Comparison of ENCODE assay signal across 22 cellular contexts in the genomic region with DNA sequence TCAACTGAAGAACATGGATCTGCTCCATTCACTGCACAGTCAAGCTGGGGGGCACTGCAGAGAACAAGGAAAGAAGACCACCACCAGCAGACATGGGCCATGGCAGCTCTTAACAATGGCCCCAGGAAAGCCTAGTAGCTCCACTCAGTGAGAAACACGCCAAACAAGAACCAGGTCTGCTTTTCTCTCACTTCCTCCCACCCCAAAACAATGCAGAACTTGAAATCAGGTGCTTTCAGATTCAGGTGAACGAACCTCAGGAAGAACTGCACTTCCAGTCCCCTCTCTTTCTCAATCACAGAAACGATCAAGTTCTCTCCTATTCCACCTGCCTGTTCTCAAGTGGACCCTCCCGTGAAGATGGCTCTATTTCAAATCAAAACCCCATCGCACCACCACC.
DNase-seq lines count a peak whose midpoint lies in the region; ATAC-seq, FAIRE-seq and TF ChIP-seq lines count a peak whose summit lies in the region.
"Had no signal": no experiment of that assay in that cellular context is flagged by ENCODE, and none has a peak within 500 bp of the region (broad histone marks: within the 10 kb centered on the region; RNA-seq: fewer than 3 reads in every experiment).

No MANE protein-coding gene starts in this region.

- H2AFZ ChIP-seq in MM.1S (ENCODE audit: low read length) (no peak overlapping the region; the same call in 1 of the 2 replicates), GM12878 (ENCODE audit: control insufficient read depth, low read depth, low read length) (no peak overlapping the region)

- no peaks in the 10 kb centered on the region for H3K9me3 Mint-ChIP-seq in activated T-cell treated with anti-CD3 and anti-CD28 coated beads, Interleukin-2, amount 50 U/mL, for 24 hours
- H3K9me3 Mint-ChIP-seq: CD8-positive, alpha-beta T cell had no signal

- H4K20me1 ChIP-seq in MM.1S (ENCODE audit: insufficient read depth, low read length) (no peaks in the 10 kb centered on the region), GM12878 (ENCODE audit: control insufficient read depth, insufficient read depth) (no peaks in the 10 kb centered on the region)
- H4K20me1 ChIP-seq: BLaER1 had no signal

- in situ Hi-C loops in GM12878 (cut with MboI) = no loop called here

- H3K27me3 Mint-ChIP-seq in activated T-cell treated with anti-CD3 and anti-CD28 coated beads, Interleukin-2, amount 50 U/mL, for 24 hours = no peaks in the 10 kb centered on the region
- H3K27me3 Mint-ChIP-seq: CD4-positive, CD25-positive, alpha-beta regulatory T cell had no signal

- H3K4me1 Mint-ChIP-seq in activated T-cell treated with anti-CD3 and anti-CD28 coated beads, Interleukin-2, amount 50 U/mL, for 24 hours (ENCODE audit: low read depth) = no peaks in the 10 kb centered on the region
- H3K4me1 Mint-ChIP-seq: CD14-positive monocyte; CD4-positive, CD25-positive, alpha-beta regulatory T cell had no signal

- CTCF ChIA-PET in GM12878 (lab: Yijun Ruan, JAX) = interaction anchor here (0.7 kb wide), 1 partner anchor 147 kb away, joined by 3 read pairs; no protein-coding TSS in a partner anchor

- DNase-seq in NCI-H2029 treated with DMSO at 0.1 percent for 48 hours (lab: John Stamatoyannopoulos, UW) (peak; percentile 16), NCI-H2029 (lab: John Stamatoyannopoulos, UW) (no peak), GM12891 (ENCODE audit: insufficient read length, low spot score) (no peak), MM.1S (no peak), GM12878 (ENCODE audit: low read depth, low spot score) (no peak)
- DNase-seq in activated T-cell treated with anti-CD3 and anti-CD28 coated beads, Interleukin-2, amount 50 U/mL, for 24 hours = no peak
- DNase-seq: 8988T; ACHN; BE2C; C1 segment of cervical spinal cord; Caco-2; Calu3; CD4-positive, CD25-positive, alpha-beta regulatory T cell; CD8-positive, alpha-beta T cell; GF-D8 had no signal

- no peaks in the 10 kb centered on the region for H3F3A ChIP-seq in MM.1S (ENCODE audit: insufficient read depth, low read length)

- no peak overlapping the region for H3K27ac Mint-ChIP-seq in activated T-cell treated with anti-CD3 and anti-CD28 coated beads, Interleukin-2, amount 50 U/mL, for 24 hours
- H3K27ac Mint-ChIP-seq: CD8-positive, alpha-beta T cell had no signal

- H3K79me2 ChIP-seq in MM.1S (ENCODE audit: low read length) (no peaks in the 10 kb centered on the region), GM12878 (ENCODE audit: control insufficient read depth, insufficient read depth, low read length) (no peaks in the 10 kb centered on the region)

- H3K27ac ChIP-seq in MM.1S (ENCODE audit: low read length) = no peak overlapping the region
- no peak overlapping the region for H3K27ac ChIP-seq in GM12878 (ENCODE audit: control insufficient read depth, insufficient read depth)
- H3K27ac ChIP-seq: BLaER1 had no signal

- RAD21 ChIA-PET in GM12878 (lab: Charles Lee; ENCODE audit: unreplicated experiment) = interaction anchor here (1.7 kb wide), 1 partner anchor 57 kb away, joined by 4 read pairs; no protein-coding TSS in a partner anchor

- no peak overlapping the region for H3K4me3 ChIP-seq in MM.1S (ENCODE audit: low read length)
- no peak overlapping the region for H3K4me3 ChIP-seq in GM12878
- H3K4me3 ChIP-seq: BLaER1 had no signal

- H3K9me3 ChIP-seq in MM.1S (replicated peaks; ENCODE audit: insufficient read depth, low read length) (no peaks in the 10 kb centered on the region), GM12878 (replicated peaks; ENCODE audit: control insufficient read depth, insufficient read depth, low read length) (no peaks in the 10 kb centered on the region)
- H3K9me3 ChIP-seq: BE2C, BLaER1, Caco-2 had no signal

- no peak for TF ChIP-seq POLR2A in GM12891 (IDR thresholded peaks at IDR 0.05; ENCODE audit: low read depth, low read length)
- TF ChIP-seq POLR2A in GM12878 (IDR thresholded peaks at IDR 0.05; ENCODE audit: low read depth, low read length) = no peak

- BruUV-seq in GM12878 (replicated peaks; lab: Mats Ljungman, UMichigan) = no TSS peak

- no peaks in the 10 kb centered on the region for H3K9me2 ChIP-seq in MM.1S (replicated peaks; ENCODE audit: insufficient read depth, low read length)

- TF ChIP-seq CTCF in MM.1S (IDR thresholded peaks at IDR 0.05; ENCODE audit: low read length) (no peak), GM12878 (IDR thresholded peaks at IDR 0.05 in 2 of 3, conservative IDR thresholded peaks at IDR 0.05 in 1 of 3; ENCODE audit: control insufficient read depth in 2 of 3, extremely low read depth in 1 of 3, insufficient read depth in 1 of 3, low read depth in 3 of 3, low read length in 3 of 3) (no peak)

- no peaks in the 10 kb centered on the region for H3K36me3 Mint-ChIP-seq in activated T-cell treated with anti-CD3 and anti-CD28 coated beads, Interleukin-2, amount 50 U/mL, for 24 hours (ENCODE audit: low read depth)
- H3K36me3 Mint-ChIP-seq: CD14-positive monocyte; CD4-positive, CD25-positive, alpha-beta regulatory T cell; CD8-positive, alpha-beta T cell had no signal

- H3K9ac ChIP-seq in MM.1S (ENCODE audit: low read length) (no peak overlapping the region), GM12878 (ENCODE audit: control insufficient read depth, insufficient read depth, low read length) (no peak overlapping the region)
- H3K9ac ChIP-seq: BLaER1 had no signal

- H3K27me3 ChIP-seq in MM.1S (replicated peaks; ENCODE audit: insufficient read depth, low read length) = no peaks in the 10 kb centered on the region
- H3K27me3 ChIP-seq in GM12878 (replicated peaks in 1 of 2; ENCODE audit: control insufficient read depth in 2 of 2, insufficient read depth in 2 of 2, low read length in 1 of 2) = no peaks in the 10 kb centered on the region
- H3K27me3 ChIP-seq: BE2C, BLaER1 had no signal

- 19% methylated on average over 5 of the region's 5 CpGs for WGBS in GM12878 (ENCODE audit: insufficient coverage, insufficient replicate concordance, low lambda C conversion rate, missing lambda C conversion rate)

- no peak for TF ChIP-seq EP300 in GM12878 (IDR thresholded peaks at IDR 0.05; ENCODE audit: borderline replicate concordance in 1 of 2, control insufficient read depth in 1 of 2, low read depth in 2 of 2, low read length in 2 of 2)

- H3K4me2 ChIP-seq in MM.1S (ENCODE audit: low read depth, low read length) = 0 out of 2 replicates have a peak overlapping the region, but pooled peaks have one; percentile 9
- no peak overlapping the region for H3K4me2 ChIP-seq in GM12878 (ENCODE audit: control insufficient read depth, insufficient read depth)
- H3K4me2 ChIP-seq: BLaER1 had no signal

- peak; percentile 43 for ATAC-seq in GM12878
- no peak for ATAC-seq in HG03354 (IDR thresholded peaks at IDR 0.05; ENCODE audit: poor library complexity, severe bottlenecking, unreplicated experiment)
- ATAC-seq: CD8-positive, alpha-beta T cell had no signal

- H3K4me3 Mint-ChIP-seq in activated T-cell treated with anti-CD3 and anti-CD28 coated beads, Interleukin-2, amount 50 U/mL, for 24 hours = no peak overlapping the region
- H3K4me3 Mint-ChIP-seq: CD14-positive monocyte; CD8-positive, alpha-beta T cell had no signal

- SMC1A ChIA-PET in GM12878 (lab: Charles Lee; ENCODE audit: uncharacterized antibody, unreplicated experiment) = interaction anchor here (0.7 to 2.4 kb wide), 6 partner anchors 49 to 107 kb away, joined by 3 to 6 read pairs (median 4); no protein-coding TSS in a partner anchor

- TF ChIP-seq RAD21 in GM12878 (IDR thresholded peaks at IDR 0.05; ENCODE audit: insufficient read depth, low read depth, low read length) = no peak

- H3K36me3 ChIP-seq in MM.1S (replicated peaks; ENCODE audit: insufficient read depth, low read length) = no peaks in the 10 kb centered on the region
- H3K36me3 ChIP-seq in GM12878 (ENCODE audit: control insufficient read depth in 2 of 2, insufficient read depth in 2 of 2, low read length in 1 of 2) = no peaks in the 10 kb centered on the region
- H3K36me3 ChIP-seq: BE2C, BLaER1 had no signal

- H3K4me1 ChIP-seq in MM.1S (ENCODE audit: low read length) (no peaks in the 10 kb centered on the region), GM12878 (ENCODE audit: control insufficient read depth, insufficient read depth, low read length) (no peaks in the 10 kb centered on the region; the same call in 1 of the 2 replicates)
- H3K4me1 ChIP-seq: BE2C, BLaER1, Caco-2 had no signal

- intact Hi-C loops in GM12878 (cut with micrococcal nuclease; ENCODE audit: unreplicated experiment) = no loop called here

- FAIRE-seq in GM12891 (lab: Jason Lieb, UNC) = no peak
- FAIRE-seq in GM12878 (lab: Jason Lieb, UNC) = no peak
- FAIRE-seq: A204.1, D721Med, G401.6, GM19239 had no signal

- POLR2A ChIA-PET in GM12878 (lab: Charles Lee) = no interaction called here

TF ChIP-seq in GM12891, 5 proteins besides CTCF, POLR2A, EP300 and RAD21:
- TF ChIP-seq TAF1 (IDR thresholded peaks at IDR 0.05; ENCODE audit: low read depth, low read length) = no peak
- peak; percentile 62 for TF ChIP-seq SPI1 (IDR thresholded peaks at IDR 0.05; ENCODE audit: low read depth, low read length)

TF ChIP-seq in GM12878, 131 proteins besides CTCF, POLR2A, EP300 and RAD21 (continues in another document):
- TF ChIP-seq ZNF217 (IDR thresholded peaks at IDR 0.05) (no peak), IKZF2 (IDR thresholded peaks at IDR 0.05) (0 out of 4 replicates have a peak, but pooled peaks have one; percentile 11 to 14)
